Comparison of ENCODE assay signal across 10 cellular contexts in genomic region chr10:117543999-117544728, GRCh38.
DNase-seq lines count a peak whose midpoint lies in the region; ATAC-seq and TF ChIP-seq lines count a peak whose summit lies in the region.
"Had no signal": no experiment of that assay in that cellular context is flagged by ENCODE, and none has a peak within 500 bp of the region (broad histone marks: within the 10 kb centered on the region; RNA-seq: fewer than 3 reads in every experiment).

No MANE protein-coding gene starts in this region.

- peaks cover 100% of the 10 kb centered on the region for H3K27me3 ChIP-seq in HUES6 (ENCODE audit: control insufficient read depth, insufficient read depth, low read length)
- H3K27me3 ChIP-seq in duodenal mucosa (ENCODE audit: control insufficient read depth in 1 of 2, insufficient read depth in 2 of 2, low read length in 2 of 2): peaks cover 94 to 99% of the 10 kb centered on the region in 2 donors

- ATAC-seq in GM19324 (IDR thresholded peaks at IDR 0.05; ENCODE audit: low FRiP score, unreplicated experiment): no peak

- H3K9me3 ChIP-seq in HUES6 (ENCODE audit: control insufficient read depth, insufficient read depth, low read depth, low read length): no peaks in the 10 kb centered on the region
- no peaks in the 10 kb centered on the region for H3K9me3 ChIP-seq in duodenal mucosa (ENCODE audit: control insufficient read depth in 1 of 2, low read length in 2 of 2)

- DNase-seq in AG09309 (ENCODE audit: low read depth): no peak
- peak; percentile 43 for DNase-seq in nephron progenitor cell
- no peak for DNase-seq in NCI-H146 treated with DMSO at 0.1 percent for 48 hours (lab: John Stamatoyannopoulos, UW; ENCODE audit: unreplicated experiment)
- no peak for DNase-seq in D341Med (ENCODE audit: low spot score)
- no peak for DNase-seq in NCI-H774 (lab: John Stamatoyannopoulos, UW)
- DNase-seq: activated CD4-positive, CD25-positive, alpha-beta regulatory T cell treated with anti-CD3 and anti-CD28 coated beads, Interleukin-2, amount 50 U/mL, for 72 hours; NCI-H1694 treated with DMSO at 0.1 percent for 48 hours had no signal

- H3K4me3 Mint-ChIP-seq in nephron progenitor cell: peak overlapping the region; percentile 90

- H3K4me1 Mint-ChIP-seq in nephron progenitor cell: peaks cover 64% of the 10 kb centered on the region

- peaks cover 4% of the 10 kb centered on the region for H3K9me3 Mint-ChIP-seq in nephron progenitor cell

- no peak overlapping the region for H3K27ac Mint-ChIP-seq in nephron progenitor cell

- peaks cover 40% of the 10 kb centered on the region for H3K4me1 ChIP-seq in HUES6 (ENCODE audit: control insufficient read depth, insufficient read depth, low read length)
- H3K4me1 ChIP-seq in duodenal mucosa (ENCODE audit: control insufficient read depth in 1 of 2, insufficient read depth in 2 of 2, low read length in 2 of 2): peaks cover 15 to 17% of the 10 kb centered on the region in 2 donors

- TF ChIP-seq CTCF in AG09309 (IDR thresholded peaks at IDR 0.05; ENCODE audit: control insufficient read depth, insufficient read depth, low read depth, low read length, missing control alignments) (no peak), nephron progenitor cell (IDR thresholded peaks at IDR 0.05) (no peak)

- H3K36me3 Mint-ChIP-seq in nephron progenitor cell (ENCODE audit: low read depth): peaks cover 8% of the 10 kb centered on the region

- H3K36me3 ChIP-seq in HUES6 (ENCODE audit: control insufficient read depth, insufficient read depth, low read length) (no peaks in the 10 kb centered on the region), duodenal mucosa (ENCODE audit: control insufficient read depth in 1 of 2, insufficient read depth in 2 of 2, low read length in 2 of 2) (no peaks in the 10 kb centered on the region)

- H3K9ac ChIP-seq in HUES6 (ENCODE audit: low read length): no peak overlapping the region
- no peak overlapping the region for H3K9ac ChIP-seq in duodenal mucosa (ENCODE audit: low read depth in 1 of 2, low read length in 2 of 2)

- H3K27me3 Mint-ChIP-seq in nephron progenitor cell (ENCODE audit: low read depth, poor library complexity): peaks cover 100% of the 10 kb centered on the region

- peak overlapping the region; percentile 34 for H3K4me3 ChIP-seq in AG09309 (ENCODE audit: control insufficient read depth, low read depth, low read length)
- peak overlapping the region; percentile 63 for H3K4me3 ChIP-seq in HUES6 (ENCODE audit: low read depth, low read length)
- peak overlapping the region; percentile 28 to 40 for H3K4me3 ChIP-seq in duodenal mucosa (ENCODE audit: low read depth in 1 of 2, low read length in 2 of 2)

- no peak overlapping the region for H3K27ac ChIP-seq in HUES6 (ENCODE audit: low read depth, low read length)
- no peak overlapping the region for H3K27ac ChIP-seq in duodenal mucosa (ENCODE audit: low read depth, low read length)
